ENCODE assay signal across 8 cellular contexts in genomic region chr9:83706703-83707517, GRCh38. TPM values are rescaled to one million over a fixed set of nuclear protein-coding genes. Genes with fewer than 3 reads are reported as not detected.
DNase-seq lines count a peak whose midpoint lies in the region; ATAC-seq and TF ChIP-seq lines count a peak whose summit lies in the region.

No MANE protein-coding gene starts in this region.

- TF ChIP-seq POLR2A in transverse colon (IDR thresholded peaks at IDR 0.05): no peak

- TF ChIP-seq CTCF in PC-9 (conservative IDR thresholded peaks at IDR 0.05) (no peak), glutamatergic neuron (IDR thresholded peaks at IDR 0.05; ENCODE audit: partially characterized antibody, unreplicated experiment) (no peak), parathyroid adenoma (IDR thresholded peaks at IDR 0.05) (no peak), transverse colon (IDR thresholded peaks at IDR 0.05) (no peak)

- peak overlapping the region; percentile 93 for H3K4me3 ChIP-seq in PC-9
- H3K4me3 ChIP-seq in parathyroid adenoma (ENCODE audit: low read depth, low read length): peak overlapping the region; percentile 81
- H3K4me3 ChIP-seq in transverse colon: peak overlapping the region; percentile 70 to 88 (median 85)

- POLR2A ChIA-PET in PC-9 (lab: Charles Lee; ENCODE audit: unreplicated experiment): interaction anchor here (0.6 to 0.7 kb wide), 4 partner anchors 32 to 224 kb away, joined by 3 to 15 read pairs (median 4); no protein-coding TSS in a partner anchor

- peaks cover 20% of the 10 kb centered on the region for H3K4me1 Mint-ChIP-seq in glutamatergic neuron (ENCODE audit: low read depth, unreplicated experiment)

- H3K36me3 ChIP-seq in PC-9 (ENCODE audit: low read depth) (0 out of 2 replicates have a peak, but pooled peaks cover 6% of the 10 kb centered on the region), parathyroid adenoma (ENCODE audit: control insufficient read depth, insufficient read depth, low read length) (no peaks in the 10 kb centered on the region), transverse colon (no peaks in the 10 kb centered on the region)

- H3K36me3 Mint-ChIP-seq in glutamatergic neuron (ENCODE audit: unreplicated experiment): no peaks in the 10 kb centered on the region

- H3K4me1 ChIP-seq in PC-9 (replicated peaks; ENCODE audit: insufficient read depth): peaks cover 15% of the 10 kb centered on the region
- no peaks in the 10 kb centered on the region for H3K4me1 ChIP-seq in parathyroid adenoma
- H3K4me1 ChIP-seq in transverse colon: peaks cover 0 to 39% (median 16%) of the 10 kb centered on the region in 4 donors

- ATAC-seq in GM18858 (IDR thresholded peaks at IDR 0.05; ENCODE audit: unreplicated experiment) (peak; percentile 0), HG03095 (IDR thresholded peaks at IDR 0.05; ENCODE audit: unreplicated experiment) (peak; percentile 18)

- H3K4me2 ChIP-seq in PC-9 (peak overlapping the region; percentile 90), parathyroid adenoma (ENCODE audit: low read length) (peak overlapping the region; percentile 73)

- H3K27me3 Mint-ChIP-seq in glutamatergic neuron (ENCODE audit: unreplicated experiment): peaks cover 8% of the 10 kb centered on the region

- H3K27ac ChIP-seq in PC-9 (peak overlapping the region; percentile 95), parathyroid adenoma (peak overlapping the region; percentile 99), transverse colon (peak overlapping the region; percentile 94 to 99 (median 97))

- H3K79me2 ChIP-seq in PC-9 (ENCODE audit: low read depth) (peaks cover 58% of the 10 kb centered on the region), parathyroid adenoma (peaks cover 28% of the 10 kb centered on the region)

- no TSS peak for BruUV-seq in PC-9 (replicated peaks; lab: Mats Ljungman, UMichigan)

- H3K9me2 ChIP-seq in PC-9 (ENCODE audit: insufficient read depth): no peaks in the 10 kb centered on the region

- H3K27me3 ChIP-seq in PC-9 (ENCODE audit: insufficient read depth, low read depth): no peaks in the 10 kb centered on the region
- H3K27me3 ChIP-seq in parathyroid adenoma (ENCODE audit: control insufficient read depth, insufficient read depth, low read length): no peaks in the 10 kb centered on the region
- no peaks in the 10 kb centered on the region for H3K27me3 ChIP-seq in transverse colon

- no peaks in the 10 kb centered on the region for H3F3A ChIP-seq in PC-9 (ENCODE audit: insufficient read depth, low read depth)

- peak overlapping the region; percentile 87 for H3K9ac ChIP-seq in parathyroid adenoma

- in situ Hi-C loops in transverse colon (cut with MboI; ENCODE audit: low pct_ligation_motif_present in 1 of 4, low pct_unique_long_range_greater_than_20kb in 1 of 4, low sequenced_read_pairs in 3 of 4): no loop called here

- DNase-seq in 8988T: peak; percentile 18
- DNase-seq in PC-9: peak in 1 of 2 experiments; percentile 34
- peak; percentile 48 for DNase-seq in activated effector memory CD4-positive, alpha-beta T cell treated with Interleukin-2 at 50 U/mL for 16 hours
- DNase-seq in glutamatergic neuron: peak; percentile 87
- peak; percentile 35 for DNase-seq in transverse colon

- peak overlapping the region; percentile 94 for H3K27ac Mint-ChIP-seq in glutamatergic neuron (ENCODE audit: unreplicated experiment)

- no peak for TF ChIP-seq EP300 in transverse colon (IDR thresholded peaks at IDR 0.05; ENCODE audit: low read depth)

- CTCF ChIA-PET in PC-9 (lab: Charles Lee): interaction anchor here (0.5 kb wide), 1 partner anchor 424 kb away, joined by 3 read pairs; no protein-coding TSS in a partner anchor

- intact Hi-C loops in PC-9 (cut with micrococcal nuclease; ENCODE audit: unreplicated experiment): loop anchor here (5.0 to 10.0 kb wide), 2 partner anchors 108 to 275 kb away; partner anchors contain the start of gene GKAP1
- intact Hi-C loops in transverse colon (cut with DNase I; ENCODE audit: low total_unique reads): no loop called here

- peaks cover 16% of the 10 kb centered on the region for H3K9me3 Mint-ChIP-seq in glutamatergic neuron (ENCODE audit: unreplicated experiment)

- peak overlapping the region; percentile 95 for H3K4me3 Mint-ChIP-seq in glutamatergic neuron (ENCODE audit: unreplicated experiment)

- peaks cover 48% of the 10 kb centered on the region for H4K20me1 ChIP-seq in PC-9 (ENCODE audit: insufficient read depth)

- H2AFZ ChIP-seq in PC-9 (peak overlapping the region; percentile 94), parathyroid adenoma (peak overlapping the region; percentile 87)

- H3K9me3 ChIP-seq in PC-9 (ENCODE audit: insufficient read depth, low read depth): no peaks in the 10 kb centered on the region
- H3K9me3 ChIP-seq in parathyroid adenoma (ENCODE audit: control insufficient read depth, low read length): no peaks in the 10 kb centered on the region
- H3K9me3 ChIP-seq in transverse colon: no peaks in the 10 kb centered on the region

- 0% methylated on average over 7 to 42 of the region's 42 CpGs for WGBS in transverse colon (ENCODE audit: low coverage in 1 of 2), 2 donors

RNA-seq across cellular contexts. Expression of gene UBQLN1, which starts 0.8 kb away (rescaled TPM):
- total RNA-seq in PC-9 (2021) (118 and 129 TPM in 2 replicates), glutamatergic neuron (ENCODE audit: unreplicated experiment) (188 TPM), transverse colon (10 to 100 TPM; 56.5 to 87.3 (median 72.1) TPM)
